35 cellular contexts compared by ENCODE assay signal in the genomic region with DNA sequence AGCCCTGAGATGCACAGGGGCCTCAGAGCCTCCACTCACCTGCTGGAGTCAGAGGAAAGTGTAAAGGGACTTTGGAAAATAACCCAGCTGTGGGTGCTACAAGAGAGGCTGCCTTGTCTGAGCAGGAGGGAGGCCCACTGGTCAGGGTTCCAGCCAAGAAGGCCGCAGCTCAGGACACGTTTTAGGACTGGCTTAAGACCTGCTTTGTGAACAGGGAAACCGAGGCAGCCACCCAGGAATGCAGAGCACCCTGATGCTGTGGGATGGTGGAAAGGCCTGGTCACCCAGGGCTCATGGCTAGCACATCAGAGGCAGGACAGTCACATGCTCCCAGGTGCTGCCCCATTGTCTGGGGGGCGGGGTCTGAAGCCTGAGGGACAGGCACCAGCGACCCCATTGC. TPM values are rescaled to one million over a fixed set of nuclear protein-coding genes. Genes with fewer than 3 reads are reported as not detected.
DNase-seq lines count a peak whose midpoint lies in the region; ATAC-seq, FAIRE-seq and TF ChIP-seq lines count a peak whose summit lies in the region.
"Had no signal": no experiment of that assay in that cellular context is flagged by ENCODE, and none has a peak within 500 bp of the region (broad histone marks: within the 10 kb centered on the region; RNA-seq: fewer than 3 reads in every experiment).

No MANE protein-coding gene starts in this region.

- no peaks in the 10 kb centered on the region for H3K79me2 ChIP-seq in GM23338 (replicated peaks; ENCODE audit: insufficient read depth)

- H3K14ac ChIP-seq in neuronal stem cell (ENCODE audit: low read length): peak overlapping the region; percentile 65

- no peaks in the 10 kb centered on the region for H3K27me3 Mint-ChIP-seq in GM23338 (ENCODE audit: insufficient read depth, low read depth, poor library complexity)
- peaks cover 8% of the 10 kb centered on the region for H3K27me3 Mint-ChIP-seq in activated CD4-positive, alpha-beta T cell treated with anti-CD3 and anti-CD28 coated beads, Interleukin-2, amount 10 ng/mL, durations not matched to agents 24 days and 14 days
- H3K27me3 Mint-ChIP-seq: B cell had no signal

- no peak overlapping the region for H3K4me2 ChIP-seq in GM23338
- no peak overlapping the region for H3K4me2 ChIP-seq in neuronal stem cell (ENCODE audit: insufficient read depth, low read length, poor library complexity, severe bottlenecking)
- H3K4me2 ChIP-seq: A549, BLaER1 had no signal

- no peak overlapping the region for H3K4me3 Mint-ChIP-seq in GM23338
- no peak overlapping the region for H3K4me3 Mint-ChIP-seq in activated CD4-positive, alpha-beta T cell treated with anti-CD3 and anti-CD28 coated beads, Interleukin-2, amount 10 ng/mL, durations not matched to agents 24 days and 14 days
- H3K4me3 Mint-ChIP-seq: B cell; CD4-positive, alpha-beta memory T cell; CD4-positive, alpha-beta T cell; CD4-positive, CD25-positive, alpha-beta regulatory T cell; CD8-positive, alpha-beta memory T cell; CD8-positive, alpha-beta T cell had no signal

- no peak overlapping the region for H4K8ac ChIP-seq in neuronal stem cell (ENCODE audit: low read depth, low read length)

- WGBS in neuronal stem cell (ENCODE audit: extremely low coverage in 2 of 2, insufficient read length in 2 of 2, insufficient replicate concordance in 1 of 2), 2 donors: no CpG with 5 or more reads among the region's 5 CpGs

- DNase-seq in GM23338 (ENCODE audit: low spot score) (no peak), kidney (peak; percentile 66), neuronal stem cell (ENCODE audit: low spot score) (no peak), A172 (ENCODE audit: low spot score) (no peak), NCI-H2196 (lab: John Stamatoyannopoulos, UW; ENCODE audit: unreplicated experiment) (no peak)
- DNase-seq in activated CD4-positive, alpha-beta T cell treated with anti-CD3 and anti-CD28 coated beads, Interleukin-2, amount 10 ng/mL, durations not matched to agents 24 days and 14 days: no peak
- DNase-seq: 8988T; ACHN; AML-193; BE2C; C1 segment of cervical spinal cord; Caco-2; Calu3; CD4-positive, alpha-beta memory T cell; CD4-positive, alpha-beta T cell; CD4-positive, CD25-positive, alpha-beta regulatory T cell; CD8-positive, alpha-beta memory T cell; CD8-positive, alpha-beta T cell; COR-L47; DMS 273 treated with DMSO at 0.1 percent for 48 hours; DMS153; DMS53; DMS79; DMS79 treated with DMSO at 0.1 percent for 48 hours; DND-41; EL had no signal

- H2BK15ac ChIP-seq in neuronal stem cell (ENCODE audit: low read length): peak overlapping the region; percentile 7

- H2BK120ac ChIP-seq in neuronal stem cell (ENCODE audit: low read depth, low read length): no peak overlapping the region

- peak overlapping the region; percentile 41 for H2AK5ac ChIP-seq in neuronal stem cell (ENCODE audit: low read depth, low read length)

- H3K27ac ChIP-seq in GM23338 (ENCODE audit: low read depth) (no peak overlapping the region), kidney (ENCODE audit: low read depth in 2 of 2, low read length in 2 of 2) (no peak overlapping the region), neuronal stem cell (replicated peaks; ENCODE audit: low read length) (no peak overlapping the region)
- H3K27ac ChIP-seq: 22Rv1; A549; BLaER1; BLaER1 treated with 17β-estradiol and CSF1 and Interleukin-3, amounts not matched to agents 10 nM and 100 nM; C4-2B had no signal

- H4K91ac ChIP-seq in neuronal stem cell (ENCODE audit: low read depth, low read length, poor library complexity): no peak overlapping the region

- FAIRE-seq in kidney (lab: Jason Lieb, UNC): no peak
- FAIRE-seq: A204.1, A549, D721Med had no signal

- no peaks in the 10 kb centered on the region for H4K20me1 ChIP-seq in GM23338 (replicated peaks; ENCODE audit: insufficient read depth)
- H4K20me1 ChIP-seq: BLaER1; BLaER1 treated with 17β-estradiol and CSF1 and Interleukin-3, amounts not matched to agents 10 nM and 100 nM had no signal

- no peaks in the 10 kb centered on the region for H3K79me1 ChIP-seq in neuronal stem cell (ENCODE audit: low read depth, low read length)

- H3K9me3 Mint-ChIP-seq in GM23338: no peaks in the 10 kb centered on the region
- no peaks in the 10 kb centered on the region for H3K9me3 Mint-ChIP-seq in activated CD4-positive, alpha-beta T cell treated with anti-CD3 and anti-CD28 coated beads, Interleukin-2, amount 10 ng/mL, durations not matched to agents 24 days and 14 days
- H3K9me3 Mint-ChIP-seq: CD4-positive, alpha-beta T cell; CD4-positive, CD25-positive, alpha-beta regulatory T cell; CD8-positive, alpha-beta memory T cell; CD8-positive, alpha-beta T cell had no signal

- peak overlapping the region; percentile 19 for H2BK5ac ChIP-seq in neuronal stem cell (ENCODE audit: low read length)

- peak; percentile 47; the same call in 2 of the 3 replicates for ATAC-seq in GM23338
- ATAC-seq: A549; CD8-positive, alpha-beta T cell had no signal

- H3K4me1 ChIP-seq in GM23338 (ENCODE audit: insufficient read depth) (no peaks in the 10 kb centered on the region), kidney (ENCODE audit: control insufficient read depth in 1 of 2, insufficient read depth in 1 of 2, low read depth in 1 of 2, low read length in 2 of 2) (no peaks in the 10 kb centered on the region), neuronal stem cell (ENCODE audit: control insufficient read depth in 2 of 2, insufficient read depth in 1 of 2, low read depth in 1 of 2, low read length in 2 of 2) (peaks cover 7 to 18% of the 10 kb centered on the region in 2 donors)
- H3K4me1 ChIP-seq: A549, BE2C, Caco-2 had no signal

- no peaks in the 10 kb centered on the region for H3F3A ChIP-seq in GM23338 (replicated peaks; ENCODE audit: low read depth)

- no peaks in the 10 kb centered on the region for H3K36me3 Mint-ChIP-seq in GM23338 (ENCODE audit: low read depth)
- no peaks in the 10 kb centered on the region for H3K36me3 Mint-ChIP-seq in activated CD4-positive, alpha-beta T cell treated with anti-CD3 and anti-CD28 coated beads, Interleukin-2, amount 10 ng/mL, durations not matched to agents 24 days and 14 days (ENCODE audit: low read depth)
- H3K36me3 Mint-ChIP-seq: CD4-positive, alpha-beta memory T cell; CD4-positive, CD25-positive, alpha-beta regulatory T cell; CD8-positive, alpha-beta memory T cell; CD8-positive, alpha-beta T cell had no signal

- TF ChIP-seq CTCF in GM23338 (conservative IDR thresholded peaks at IDR 0.05; ENCODE audit: low read depth in 2 of 2) (no peak), kidney (IDR thresholded peaks at IDR 0.05; ENCODE audit: borderline replicate concordance, extremely low read depth, insufficient read depth) (no peak)

- H3K9me2 ChIP-seq in GM23338 (ENCODE audit: insufficient read depth): no peaks in the 10 kb centered on the region

- H3K36me3 ChIP-seq in GM23338 (ENCODE audit: insufficient read depth): no peaks in the 10 kb centered on the region
- H3K36me3 ChIP-seq in kidney (ENCODE audit: control insufficient read depth in 1 of 2, insufficient read depth in 2 of 2, low read length in 2 of 2): no peaks in the 10 kb centered on the region
- H3K36me3 ChIP-seq in neuronal stem cell (replicated peaks in 1 of 2; ENCODE audit: control insufficient read depth in 2 of 2, insufficient read depth in 2 of 2, low read length in 2 of 2): no peaks in the 10 kb centered on the region
- H3K36me3 ChIP-seq: BE2C; BLaER1; BLaER1 treated with 17β-estradiol and CSF1 and Interleukin-3, amounts not matched to agents 10 nM and 100 nM had no signal

- H3K4me1 Mint-ChIP-seq in GM23338: no peaks in the 10 kb centered on the region
- no peaks in the 10 kb centered on the region for H3K4me1 Mint-ChIP-seq in activated CD4-positive, alpha-beta T cell treated with anti-CD3 and anti-CD28 coated beads, Interleukin-2, amount 10 ng/mL, durations not matched to agents 24 days and 14 days
- H3K4me1 Mint-ChIP-seq: CD4-positive, alpha-beta memory T cell; CD4-positive, CD25-positive, alpha-beta regulatory T cell; CD8-positive, alpha-beta memory T cell had no signal

- H3K18ac ChIP-seq in neuronal stem cell (ENCODE audit: low read length): peak overlapping the region; percentile 81

- H3K23ac ChIP-seq in neuronal stem cell (ENCODE audit: low read depth, low read length, poor library complexity): no peak overlapping the region

- H2AFZ ChIP-seq in GM23338 (no peak overlapping the region), neuronal stem cell (ENCODE audit: low read length) (no peak overlapping the region)

- H3K27me3 ChIP-seq in GM23338 (ENCODE audit: insufficient read depth) (no peaks in the 10 kb centered on the region), neuronal stem cell (ENCODE audit: control insufficient read depth in 3 of 3, insufficient read depth in 3 of 3, low read depth in 1 of 3, low read length in 3 of 3) (peaks cover 0 to 23% (median 0%) of the 10 kb centered on the region in 3 experiments)
- H3K27me3 ChIP-seq: BE2C; BLaER1; BLaER1 treated with 17β-estradiol and CSF1 and Interleukin-3, amounts not matched to agents 10 nM and 100 nM had no signal

- H3K27ac Mint-ChIP-seq in GM23338: no peak overlapping the region
- no peak overlapping the region for H3K27ac Mint-ChIP-seq in activated CD4-positive, alpha-beta T cell treated with anti-CD3 and anti-CD28 coated beads, Interleukin-2, amount 10 ng/mL, durations not matched to agents 24 days and 14 days
- H3K27ac Mint-ChIP-seq: B cell; CD14-positive monocyte; CD4-positive, alpha-beta memory T cell; CD4-positive, alpha-beta T cell; CD4-positive, CD25-positive, alpha-beta regulatory T cell; CD8-positive, alpha-beta memory T cell; CD8-positive, alpha-beta T cell had no signal

- H3K4me3 ChIP-seq in GM23338 (no peak overlapping the region), kidney (ENCODE audit: low read length in 2 of 2) (no peak overlapping the region), neuronal stem cell (ENCODE audit: low read length in 2 of 2) (no peak overlapping the region)
- H3K4me3 ChIP-seq: A549; BLaER1; BLaER1 treated with 17β-estradiol and CSF1 and Interleukin-3, amounts not matched to agents 10 nM and 100 nM had no signal

- no peak overlapping the region for H2BK12ac ChIP-seq in neuronal stem cell (ENCODE audit: low read length)

- H3K9me3 ChIP-seq in kidney (ENCODE audit: control insufficient read depth in 1 of 2, low read length in 2 of 2): no peaks in the 10 kb centered on the region
- no peaks in the 10 kb centered on the region for H3K9me3 ChIP-seq in neuronal stem cell (replicated peaks in 1 of 2; ENCODE audit: control insufficient read depth in 2 of 2, insufficient read depth in 1 of 2, low read depth in 1 of 2, low read length in 2 of 2)
- H3K9me3 ChIP-seq: A549, BE2C, BLaER1, Caco-2 had no signal

- H3K9ac ChIP-seq in kidney (ENCODE audit: low read length in 2 of 2) (no peak overlapping the region), neuronal stem cell (ENCODE audit: low read depth, low read length, poor library complexity) (peak overlapping the region; percentile 4)
- H3K9ac ChIP-seq: BLaER1; BLaER1 treated with 17β-estradiol and CSF1 and Interleukin-3, amounts not matched to agents 10 nM and 100 nM had no signal

- intact Hi-C loops in kidney (cut with DNase I): no loop called here
- intact Hi-C loops in activated CD4-positive, alpha-beta T cell treated with anti-CD3 and anti-CD28 coated beads, Interleukin-2, amount 10 ng/mL, durations not matched to agents 24 days and 14 days (cut with micrococcal nuclease): no loop called here

- H3K4ac ChIP-seq in neuronal stem cell (ENCODE audit: low read length): no peak overlapping the region

RNA-seq across cellular contexts. Expression of gene CHST15, which starts 38.9 kb away (rescaled TPM):
- 10.9 and 11.2 TPM in 2 replicates for total RNA-seq in GM23338 (2014; rRNA removed; shearing (Covaris generic))
- 2.6 and 2.7 TPM in 2 replicates for polyA plus RNA-seq in GM23338 (2016; fragmentation: Nextera tagmentation; extraction: Ambion mirVana)
- total RNA-seq in kidney: 39.7 TPM
- 2.8 TPM for polyA plus RNA-seq in kidney (ENCODE audit: insufficient read depth, low read depth, low replicate concordance)
- 0.42 TPM for polyA plus RNA-seq in neuronal stem cell (2013, experiment 1 of 2)
- polyA plus RNA-seq in neuronal stem cell (2013, experiment 2 of 2): 0.43 TPM
- 2.4 and 2.5 TPM in 2 replicates for total RNA-seq in A172 (2014; rRNA removed; shearing (Covaris generic))
- total RNA-seq in activated CD4-positive, alpha-beta T cell treated with anti-CD3 and anti-CD28 coated beads, Interleukin-2, amount 10 ng/mL, durations not matched to agents 24 days and 14 days: 0.16 and 0.36 TPM in 2 replicates
- polyA plus RNA-seq: CD8-positive, alpha-beta memory T cell had no signal
